In genomic region chr17:49595980-49596379, GRCh38 we compare ENCODE assay signal across 19 cellular contexts. TPM values are rescaled to one million over a fixed set of nuclear protein-coding genes. Genes with fewer than 3 reads are reported as not detected.
"Had no signal": no experiment of that assay in that cellular context is flagged by ENCODE, and none has a peak within 500 bp of the region (broad histone marks: within the 10 kb centered on the region; RNA-seq: fewer than 3 reads in every experiment).

No MANE protein-coding gene starts in this region.

- H3K27ac ChIP-seq: neutrophil, psoas muscle, skin epidermis, suprapubic skin, tibial artery, vagina had no signal

- H3K9me3 ChIP-seq: gastroesophageal sphincter, mucosa of descending colon, neutrophil, psoas muscle, sigmoid colon, suprapubic skin, tibial artery, upper lobe of right lung, vagina had no signal

- H3K27me3 ChIP-seq: gastroesophageal sphincter, neutrophil, sigmoid colon, suprapubic skin, tibial artery, upper lobe of right lung, vagina had no signal

- ATAC-seq: esophagus mucosa; gastroesophageal sphincter; mucosa of descending colon; naive thymus-derived CD8-positive, alpha-beta T cell; psoas muscle; stimulated activated naive CD8-positive, alpha-beta T cell treated with anti-CD3 and anti-CD28 coated beads, Interleukin-15, Interleukin-2, amounts not matched to agents 100 U/mL and 50 U/mL, for 24 hours; upper lobe of right lung had no signal

- DNase-seq: cortex of kidney; effector memory CD4-positive, alpha-beta T cell; glutamatergic neuron; immature natural killer cell; mucosa of descending colon; naive thymus-derived CD8-positive, alpha-beta T cell; psoas muscle; retina; stimulated activated CD4-positive, alpha-beta T cell treated with anti-CD3 and anti-CD28 coated beads, Interleukin-2, amount 100 ng/mL, for 48 hours; stimulated activated naive CD8-positive, alpha-beta T cell treated with anti-CD3 and anti-CD28 coated beads, Interleukin-15, Interleukin-2, amounts not matched to agents 100 U/mL and 50 U/mL, for 24 hours; tibial artery; upper lobe of right lung had no signal

- H3K4me1 ChIP-seq: psoas muscle, suprapubic skin, vagina had no signal

- H3K4me3 ChIP-seq: gastroesophageal sphincter, mucosa of descending colon, psoas muscle, sigmoid colon, skin epidermis, suprapubic skin, tibial artery, upper lobe of right lung, vagina had no signal

RNA-seq across cellular contexts. Expression of gene NXPH3, which starts 20.3 kb away (rescaled TPM):
- total RNA-seq: naive thymus-derived CD8-positive, alpha-beta T cell had no signal
- polyA plus RNA-seq: immature natural killer cell; naive thymus-derived CD8-positive, alpha-beta T cell had no signal
